ENCODE assay signal across 9 cellular contexts in the genomic region with DNA sequence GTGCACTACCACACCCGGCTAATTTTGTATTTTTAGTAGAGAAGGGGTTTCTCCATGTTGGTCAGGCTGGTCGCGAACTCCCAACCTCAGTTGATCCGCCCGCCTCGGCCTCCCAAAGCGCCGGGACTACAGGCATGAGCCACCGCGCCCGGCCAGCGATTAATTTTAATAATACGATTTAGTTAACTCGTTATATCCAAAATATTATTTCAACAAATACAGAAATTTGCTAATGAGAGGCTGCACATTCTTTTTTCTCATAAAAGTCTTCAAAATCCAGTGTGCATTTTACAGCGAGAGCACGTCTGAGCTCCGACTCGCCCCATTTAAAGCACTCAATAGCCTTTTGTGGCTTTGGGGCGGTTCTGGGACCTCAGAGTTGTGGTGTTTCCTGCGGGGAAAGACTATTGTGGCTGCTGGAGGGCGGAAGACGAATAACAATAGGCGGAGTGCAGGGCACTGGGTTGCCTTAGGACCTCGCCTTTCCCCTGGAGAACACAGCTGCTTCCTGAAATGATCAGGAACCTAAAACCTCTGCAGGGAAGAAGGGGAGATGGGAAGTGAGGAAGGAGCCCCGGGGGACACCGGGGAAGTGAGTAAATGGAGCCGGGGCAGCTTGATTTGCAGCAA. TPM values are rescaled to one million over a fixed set of nuclear protein-coding genes. Genes with fewer than 3 reads are reported as not detected.
DNase-seq lines count a peak whose midpoint lies in the region; ATAC-seq and TF ChIP-seq lines count a peak whose summit lies in the region.
"Had no signal": no experiment of that assay in that cellular context is flagged by ENCODE, and none has a peak within 500 bp of the region (broad histone marks: within the 10 kb centered on the region; RNA-seq: fewer than 3 reads in every experiment).

No MANE protein-coding gene starts in this region.

- H3K27me3 ChIP-seq in prostate gland (replicated peaks; ENCODE audit: insufficient read depth): no peaks in the 10 kb centered on the region
- H3K27me3 ChIP-seq in WERI-Rb-1 (ENCODE audit: insufficient read depth, low read depth, severe bottlenecking): no peaks in the 10 kb centered on the region
- H3K27me3 ChIP-seq in BE2C: no peaks in the 10 kb centered on the region

- H3K4me3 ChIP-seq in prostate gland (no peak overlapping the region), WERI-Rb-1 (ENCODE audit: low read depth, low read length) (no peak overlapping the region), BE2C (ENCODE audit: low read depth, low read length) (no peak overlapping the region)

- H3K27me3 Mint-ChIP-seq in effector memory CD8-positive, alpha-beta T cell: no peaks in the 10 kb centered on the region
- peaks cover 56% of the 10 kb centered on the region for H3K27me3 Mint-ChIP-seq in nephron progenitor cell (ENCODE audit: low read depth, poor library complexity)

- H3K4me1 Mint-ChIP-seq in effector memory CD8-positive, alpha-beta T cell (ENCODE audit: low read depth in 2 of 2): peaks cover 33 to 35% of the 10 kb centered on the region in 2 donors
- H3K4me1 Mint-ChIP-seq in nephron progenitor cell: peaks cover 69% of the 10 kb centered on the region

- H3K4me1 ChIP-seq in prostate gland (replicated peaks) (no peaks in the 10 kb centered on the region), BE2C (peaks cover 3% of the 10 kb centered on the region; the same call in 1 of the 2 replicates)

- DNase-seq in DMS79 (lab: John Stamatoyannopoulos, UW): peak; percentile 21
- DNase-seq in NCI-H187 (lab: John Stamatoyannopoulos, UW): peak; percentile 49 to 77
- no peak for DNase-seq in effector memory CD8-positive, alpha-beta T cell
- DNase-seq in nephron progenitor cell: no peak
- DNase-seq in prostate gland (ENCODE audit: low spot score): no peak
- no peak for DNase-seq in WERI-Rb-1
- no peak for DNase-seq in BE2C

- no peaks in the 10 kb centered on the region for H3K36me3 ChIP-seq in prostate gland
- H3K36me3 ChIP-seq in WERI-Rb-1: no peaks in the 10 kb centered on the region; the same call in 1 of the 2 replicates
- no peaks in the 10 kb centered on the region for H3K36me3 ChIP-seq in BE2C

- no peaks in the 10 kb centered on the region for H3K9me3 ChIP-seq in prostate gland
- H3K9me3 ChIP-seq in WERI-Rb-1 (ENCODE audit: severe bottlenecking): no peaks in the 10 kb centered on the region
- no peaks in the 10 kb centered on the region for H3K9me3 ChIP-seq in BE2C

- 58% methylated on average over 27 of the region's 27 CpGs for WGBS in prostate gland

- H3K9me3 Mint-ChIP-seq in effector memory CD8-positive, alpha-beta T cell: no peaks in the 10 kb centered on the region
- no peaks in the 10 kb centered on the region for H3K9me3 Mint-ChIP-seq in nephron progenitor cell

- H3K36me3 Mint-ChIP-seq in effector memory CD8-positive, alpha-beta T cell (ENCODE audit: insufficient read depth): peaks cover 25% of the 10 kb centered on the region
- no peaks in the 10 kb centered on the region for H3K36me3 Mint-ChIP-seq in nephron progenitor cell (ENCODE audit: low read depth)

- TF ChIP-seq POLR2A in prostate gland (IDR thresholded peaks at IDR 0.05): no peak

- peak overlapping the region; percentile 72 to 77 for H3K27ac Mint-ChIP-seq in effector memory CD8-positive, alpha-beta T cell
- peak overlapping the region; percentile 89 for H3K27ac Mint-ChIP-seq in nephron progenitor cell

- no peak for ATAC-seq in effector memory CD8-positive, alpha-beta T cell (replicated peaks)
- ATAC-seq in GM18907 (IDR thresholded peaks at IDR 0.05; ENCODE audit: unreplicated experiment): no peak
- ATAC-seq: PC-3 had no signal

- no peak for TF ChIP-seq CTCF in nephron progenitor cell (IDR thresholded peaks at IDR 0.05)
- no peak for TF ChIP-seq CTCF in prostate gland (IDR thresholded peaks at IDR 0.05)
- TF ChIP-seq CTCF in WERI-Rb-1 (IDR thresholded peaks at IDR 0.05; ENCODE audit: low read depth, low read length): no peak
- TF ChIP-seq CTCF in BE2C (IDR thresholded peaks at IDR 0.05; ENCODE audit: low read depth, low read length): no peak

- H3K27ac ChIP-seq in prostate gland: no peak overlapping the region
- H3K27ac ChIP-seq in WERI-Rb-1: no peak overlapping the region

- peak overlapping the region; percentile 80 to 81 for H3K4me3 Mint-ChIP-seq in effector memory CD8-positive, alpha-beta T cell
- H3K4me3 Mint-ChIP-seq in nephron progenitor cell: peak overlapping the region; percentile 7

- intact Hi-C loops in prostate gland (cut with DNase I): no loop called here

RNA-seq across cellular contexts. Expression of a gene that starts 2.9 kb away (rescaled TPM):
- total RNA-seq in prostate gland: under 1 TPM in 1 of 2 donors, not detected in 1; 0.57 TPM
- not detected for polyA plus RNA-seq in BE2C (2012; ENCODE audit: insufficient read depth, insufficient read length, low read depth)
- total RNA-seq: PC-3 had no signal

RNA-seq across cellular contexts. Expression of a gene that starts 10.4 kb away (rescaled TPM):
- 10 to 100 TPM; 20.9 to 27.0 TPM for total RNA-seq in prostate gland
- 44.6 TPM for polyA plus RNA-seq in BE2C (2012; ENCODE audit: insufficient read depth, insufficient read length, low read depth)

RNA-seq across cellular contexts. Expression of a gene that starts 32.9 kb away (rescaled TPM):
- total RNA-seq in prostate gland: 10 to 100 TPM; 18.4 to 28.1 TPM
- polyA plus RNA-seq in BE2C (2012; ENCODE audit: insufficient read depth, insufficient read length, low read depth): 30.1 TPM

RNA-seq across cellular contexts. Expression of a gene that starts 36.5 kb away (rescaled TPM):
- total RNA-seq in prostate gland: 10 to 100 TPM; 13.5 to 33.3 TPM
- polyA plus RNA-seq in BE2C (2012; ENCODE audit: insufficient read depth, insufficient read length, low read depth): 0.94 TPM

RNA-seq across cellular contexts. Expression of a gene that starts 55.6 kb away (rescaled TPM):
- total RNA-seq in prostate gland: 1 to 10 TPM in 1 of 2 donors, under 1 TPM in 1; 0.74 to 1.4 TPM
- 0.52 TPM for polyA plus RNA-seq in BE2C (2012; ENCODE audit: insufficient read depth, insufficient read length, low read depth)

Comparison
In these comparisons a context has a peak if more than half of its experiments do, and no peak if none do; other contexts are left out.
1. DNase-seq: peak in DMS79 (single experiment) and NCI-H187 (2 of 2); none in effector memory CD8-positive, alpha-beta T cell (0 of 3), nephron progenitor cell (single experiment), prostate gland (single experiment), WERI-Rb-1 (single experiment) and BE2C (single experiment).